1 cellular context compared by ENCODE assay signal in genomic region chr1:5721634-5722215, GRCh38.
TF ChIP-seq lines count a peak whose summit lies in the region.

No MANE protein-coding gene starts in this region.

TF ChIP-seq in HepG2, 621 proteins besides CTCF, POLR2A, EP300 and RAD21 (continued from another document):
- TF ChIP-seq, protein P1, sequence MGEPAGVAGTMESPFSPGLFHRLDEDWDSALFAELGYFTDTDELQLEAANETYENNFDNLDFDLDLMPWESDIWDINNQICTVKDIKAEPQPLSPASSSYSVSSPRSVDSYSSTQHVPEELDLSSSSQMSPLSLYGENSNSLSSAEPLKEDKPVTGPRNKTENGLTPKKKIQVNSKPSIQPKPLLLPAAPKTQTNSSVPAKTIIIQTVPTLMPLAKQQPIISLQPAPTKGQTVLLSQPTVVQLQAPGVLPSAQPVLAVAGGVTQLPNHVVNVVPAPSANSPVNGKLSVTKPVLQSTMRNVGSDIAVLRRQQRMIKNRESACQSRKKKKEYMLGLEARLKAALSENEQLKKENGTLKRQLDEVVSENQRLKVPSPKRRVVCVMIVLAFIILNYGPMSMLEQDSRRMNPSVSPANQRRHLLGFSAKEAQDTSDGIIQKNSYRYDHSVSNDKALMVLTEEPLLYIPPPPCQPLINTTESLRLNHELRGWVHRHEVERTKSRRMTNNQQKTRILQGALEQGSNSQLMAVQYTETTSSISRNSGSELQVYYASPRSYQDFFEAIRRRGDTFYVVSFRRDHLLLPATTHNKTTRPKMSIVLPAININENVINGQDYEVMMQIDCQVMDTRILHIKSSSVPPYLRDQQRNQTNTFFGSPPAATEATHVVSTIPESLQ (CRISPR knock-in tag; conservative IDR thresholded peaks at IDR 0.05), result no peak
- TF ChIP-seq RBM22 (optimal IDR thresholded peaks at IDR 0.05; ENCODE audit: low read length) (no peak), ZNF761 (CRISPR knock-in tag; conservative IDR thresholded peaks at IDR 0.05) (no peak), ZFP90 (CRISPR knock-in tag; IDR thresholded peaks at IDR 0.05; ENCODE audit: borderline replicate concordance) (no peak), ZNF784 (CRISPR knock-in tag; IDR thresholded peaks at IDR 0.05; ENCODE audit: borderline replicate concordance) (no peak), ZNF777 (CRISPR knock-in tag; IDR thresholded peaks at IDR 0.05) (no peak), CHD2 (IDR thresholded peaks at IDR 0.05; ENCODE audit: low read depth, low read length) (no peak), HOXA3 (CRISPR knock-in tag; IDR thresholded peaks at IDR 0.05) (no peak), ARNT (IDR thresholded peaks at IDR 0.05) (no peak), HNRNPL (IDR thresholded peaks at IDR 0.05; ENCODE audit: low read depth, low read length) (no peak), ZNF3 (CRISPR knock-in tag; IDR thresholded peaks at IDR 0.05) (no peak), PRPF4 (IDR thresholded peaks at IDR 0.05; ENCODE audit: low read depth, low read length, poor library complexity, severe bottlenecking) (no peak), RAD51 (IDR thresholded peaks at IDR 0.05; ENCODE audit: borderline replicate concordance) (no peak)
- TF ChIP-seq, protein P2, sequence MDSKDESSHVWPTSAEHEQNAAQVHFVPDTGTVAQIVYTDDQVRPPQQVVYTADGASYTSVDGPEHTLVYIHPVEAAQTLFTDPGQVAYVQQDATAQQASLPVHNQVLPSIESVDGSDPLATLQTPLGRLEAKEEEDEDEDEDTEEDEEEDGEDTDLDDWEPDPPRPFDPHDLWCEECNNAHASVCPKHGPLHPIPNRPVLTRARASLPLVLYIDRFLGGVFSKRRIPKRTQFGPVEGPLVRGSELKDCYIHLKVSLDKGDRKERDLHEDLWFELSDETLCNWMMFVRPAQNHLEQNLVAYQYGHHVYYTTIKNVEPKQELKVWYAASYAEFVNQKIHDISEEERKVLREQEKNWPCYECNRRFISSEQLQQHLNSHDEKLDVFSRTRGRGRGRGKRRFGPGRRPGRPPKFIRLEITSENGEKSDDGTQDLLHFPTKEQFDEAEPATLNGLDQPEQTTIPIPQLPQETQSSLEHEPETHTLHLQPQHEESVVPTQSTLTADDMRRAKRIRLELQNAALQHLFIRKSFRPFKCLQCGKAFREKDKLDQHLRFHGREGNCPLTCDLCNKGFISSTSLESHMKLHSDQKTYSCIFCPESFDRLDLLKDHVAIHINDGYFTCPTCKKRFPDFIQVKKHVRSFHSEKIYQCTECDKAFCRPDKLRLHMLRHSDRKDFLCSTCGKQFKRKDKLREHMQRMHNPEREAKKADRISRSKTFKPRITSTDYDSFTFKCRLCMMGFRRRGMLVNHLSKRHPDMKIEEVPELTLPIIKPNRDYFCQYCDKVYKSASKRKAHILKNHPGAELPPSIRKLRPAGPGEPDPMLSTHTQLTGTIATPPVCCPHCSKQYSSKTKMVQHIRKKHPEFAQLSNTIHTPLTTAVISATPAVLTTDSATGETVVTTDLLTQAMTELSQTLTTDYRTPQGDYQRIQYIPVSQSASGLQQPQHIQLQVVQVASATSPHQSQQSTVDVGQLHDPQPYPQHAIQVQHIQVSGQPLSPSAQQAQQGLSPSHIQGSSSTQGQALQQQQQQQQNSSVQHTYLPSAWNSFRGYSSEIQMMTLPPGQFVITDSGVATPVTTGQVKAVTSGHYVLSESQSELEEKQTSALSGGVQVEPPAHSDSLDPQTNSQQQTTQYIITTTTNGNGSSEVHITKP (CRISPR knock-in tag; IDR thresholded peaks at IDR 0.05; ENCODE audit: low read depth), result no peak
- TF ChIP-seq, protein P3, sequence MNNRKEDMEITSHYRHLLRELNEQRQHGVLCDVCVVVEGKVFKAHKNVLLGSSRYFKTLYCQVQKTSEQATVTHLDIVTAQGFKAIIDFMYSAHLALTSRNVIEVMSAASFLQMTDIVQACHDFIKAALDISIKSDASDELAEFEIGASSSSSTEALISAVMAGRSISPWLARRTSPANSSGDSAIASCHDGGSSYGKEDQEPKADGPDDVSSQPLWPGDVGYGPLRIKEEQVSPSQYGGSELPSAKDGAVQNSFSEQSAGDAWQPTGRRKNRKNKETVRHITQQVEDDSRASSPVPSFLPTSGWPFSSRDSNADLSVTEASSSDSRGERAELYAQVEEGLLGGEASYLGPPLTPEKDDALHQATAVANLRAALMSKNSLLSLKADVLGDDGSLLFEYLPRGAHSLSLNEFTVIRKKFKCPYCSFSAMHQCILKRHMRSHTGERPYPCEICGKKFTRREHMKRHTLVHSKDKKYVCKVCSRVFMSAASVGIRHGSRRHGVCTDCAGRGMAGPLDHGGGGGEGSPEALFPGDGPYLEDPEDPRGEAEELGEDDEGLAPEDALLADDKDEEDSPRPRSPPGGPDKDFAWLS (CRISPR knock-in tag; IDR thresholded peaks at IDR 0.05; ENCODE audit: borderline replicate concordance), result no peak
